In genomic region chr10:83222300-83222699, GRCh38 we compare ENCODE assay signal across 18 cellular contexts.
"Had no signal": no experiment of that assay in that cellular context is flagged by ENCODE, and none has a peak within 500 bp of the region (broad histone marks: within the 10 kb centered on the region; RNA-seq: fewer than 3 reads in every experiment).

No MANE protein-coding gene starts in this region.

- H3K4me3 ChIP-seq: heart left ventricle, left ventricle myocardium inferior, lower lobe of right lung, sigmoid colon, skin epidermis had no signal

- H3K27me3 ChIP-seq: heart left ventricle, sigmoid colon had no signal

- H3K4me1 ChIP-seq: heart left ventricle, left ventricle myocardium inferior, lower lobe of right lung, sigmoid colon had no signal

- H3K36me3 ChIP-seq: heart left ventricle, left ventricle myocardium inferior, lower lobe of right lung, sigmoid colon had no signal

- H3K9me3 Mint-ChIP-seq: type B pancreatic cell had no signal

- H3K4me1 Mint-ChIP-seq: naive B cell had no signal

- H3K27ac Mint-ChIP-seq: naive B cell, type B pancreatic cell had no signal

- DNase-seq: effector memory CD4-positive, alpha-beta T cell; heart left ventricle; hippocampal formation; left ventricle myocardium inferior; lower lobe of right lung; mesenchymal stem cell; naive B cell; posterior cingulate gyrus; sigmoid colon; stimulated activated CD4-positive, alpha-beta T cell treated with anti-CD3 and anti-CD28 coated beads, Interleukin-12 subunit alpha, Interleukin-12 subunit beta, amount 100 ng/mL, for 4 hours; stimulated activated naive CD4-positive, alpha-beta T cell treated with Interleukin-2 at 50 U/mL for 16 hours had no signal

- FAIRE-seq: endometrium, frontal cortex, islet of Langerhans, urothelium cell line had no signal

- H3K27ac ChIP-seq: heart left ventricle, left ventricle myocardium inferior, lower lobe of right lung, sigmoid colon, skin epidermis had no signal

- ATAC-seq: esophagus mucosa, heart left ventricle, lower lobe of right lung had no signal

- H3K36me3 Mint-ChIP-seq: naive B cell, type B pancreatic cell had no signal

- H3K27me3 Mint-ChIP-seq: naive B cell, type B pancreatic cell had no signal

- H3K9me3 ChIP-seq: heart left ventricle, left ventricle myocardium inferior, lower lobe of right lung had no signal

- H3K4me3 Mint-ChIP-seq: naive B cell, type B pancreatic cell had no signal
